ENCODE assay signal across 22 cellular contexts in the genomic region with DNA sequence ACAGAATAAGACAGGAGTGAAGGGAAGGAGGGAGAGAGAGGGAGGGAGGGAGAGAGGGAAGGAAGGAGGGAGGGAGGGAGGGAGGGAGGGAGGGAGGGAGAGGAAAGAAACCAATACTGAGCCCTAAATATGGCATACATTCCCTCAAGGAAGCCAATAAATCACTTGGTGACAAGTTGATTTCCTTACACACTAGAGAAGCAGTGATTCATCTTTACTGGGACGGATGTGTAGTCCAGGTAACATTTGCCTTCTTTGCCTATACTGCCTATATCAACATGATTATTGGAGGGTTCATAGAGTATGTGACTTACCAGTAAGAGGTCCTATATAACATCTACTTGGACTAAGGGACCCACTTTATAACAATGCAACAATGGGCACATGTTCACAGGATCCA.
DNase-seq lines count a peak whose midpoint lies in the region; ATAC-seq, FAIRE-seq and TF ChIP-seq lines count a peak whose summit lies in the region.
"Had no signal": no experiment of that assay in that cellular context is flagged by ENCODE, and none has a peak within 500 bp of the region (broad histone marks: within the 10 kb centered on the region; RNA-seq: fewer than 3 reads in every experiment).

No MANE protein-coding gene starts in this region.

- TF ChIP-seq EP300 in HepG2 (IDR thresholded peaks at IDR 0.05; ENCODE audit: low read depth in 2 of 2, low read length in 2 of 2) (no peak), HepG2 (CRISPR knock-in tag; IDR thresholded peaks at IDR 0.05; ENCODE audit: borderline replicate concordance) (no peak)

- no peak for ATAC-seq in HepG2
- ATAC-seq in right lobe of liver, result no peak
- peak; percentile 35; the same call in 1 of the 3 replicates for ATAC-seq in RWPE2 (ENCODE audit: low read depth)
- ATAC-seq in foreskin keratinocyte, result peak; percentile 58
- no peak for ATAC-seq in lower lobe of right lung
- ATAC-seq: A549; CD8-positive, alpha-beta T cell had no signal

- no peak overlapping the region for H3K9ac ChIP-seq in HepG2 (ENCODE audit: insufficient read depth, low read depth, low read length)
- H3K9ac ChIP-seq: BLaER1 treated with 17β-estradiol and CSF1 and Interleukin-3, amounts not matched to agents 10 nM and 100 nM had no signal

- no peak for TF ChIP-seq POLR2A in HepG2 (IDR thresholded peaks at IDR 0.05; ENCODE audit: insufficient read depth in 1 of 2, low read depth in 2 of 2, low read length in 2 of 2)
- no peak for TF ChIP-seq POLR2A in right lobe of liver (IDR thresholded peaks at IDR 0.05)

- intact Hi-C loops in HepG2 (cut with micrococcal nuclease; ENCODE audit: unreplicated experiment) (no loop called here), right lobe of liver (cut with DNase I) (no loop called here), lower lobe of right lung (cut with DNase I) (no loop called here)

- DNase-seq in HepG2 (ENCODE audit: low spot score) (no peak), right lobe of liver (no peak), RWPE2 (ENCODE audit: low spot score) (no peak), foreskin keratinocyte (peak in 1 of 2 donors; percentile 28), SW480 (ENCODE audit: low spot score) (no peak), SW 1271 (lab: John Stamatoyannopoulos, UW) (no peak), lower lobe of right lung (no peak)
- DNase-seq: AML-193; Caco-2; Calu3; CD4-positive, alpha-beta T cell; CD8-positive, alpha-beta T cell; DMS79 treated with DMSO at 0.1 percent for 48 hours; GF-D8 had no signal

- POLR2A ChIA-PET in HepG2 (lab: Yijun Ruan, JAX), result no interaction called here

- no TSS peak for BruUV-seq in HepG2 (replicated peaks; lab: Mats Ljungman, UMichigan)

- H4K20me1 ChIP-seq in HepG2 (ENCODE audit: insufficient read depth, low read length), result no peaks in the 10 kb centered on the region
- H4K20me1 ChIP-seq: BLaER1 treated with 17β-estradiol and CSF1 and Interleukin-3, amounts not matched to agents 10 nM and 100 nM had no signal

- no peak overlapping the region for H3K4me3 ChIP-seq in HepG2 (replicated peaks in 1 of 3; ENCODE audit: insufficient read depth in 1 of 3, low read depth in 2 of 3, low read length in 3 of 3)
- H3K4me3 ChIP-seq in right lobe of liver, result no peak overlapping the region
- H3K4me3 ChIP-seq in RWPE2 (ENCODE audit: severe bottlenecking), result no peak overlapping the region
- no peak overlapping the region for H3K4me3 ChIP-seq in lower lobe of right lung
- H3K4me3 ChIP-seq: A549; BLaER1 treated with 17β-estradiol and CSF1 and Interleukin-3, amounts not matched to agents 10 nM and 100 nM had no signal

- WGBS in HepG2 (ENCODE audit: low lambda C conversion rate), result 63% methylated on average over 1 of the region's 1 CpG
- WGBS in right lobe of liver (ENCODE audit: insufficient coverage, low coverage, low lambda C conversion rate, missing lambda C conversion rate), result 67% methylated on average over 1 of the region's 1 CpG

- H3K36me3 ChIP-seq in HepG2 (replicated peaks in 1 of 2; ENCODE audit: control insufficient read depth in 1 of 2, insufficient read depth in 2 of 2, low read length in 2 of 2) (no peaks in the 10 kb centered on the region), right lobe of liver (no peaks in the 10 kb centered on the region), RWPE2 (ENCODE audit: low read depth) (no peaks in the 10 kb centered on the region), lower lobe of right lung (no peaks in the 10 kb centered on the region)
- H3K36me3 ChIP-seq: BLaER1 treated with 17β-estradiol and CSF1 and Interleukin-3, amounts not matched to agents 10 nM and 100 nM had no signal

- no peak overlapping the region for H3K4me2 ChIP-seq in HepG2 (ENCODE audit: low read depth, low read length)
- H3K4me2 ChIP-seq: A549; BLaER1 treated with 17β-estradiol and CSF1 and Interleukin-3, amounts not matched to agents 10 nM and 100 nM had no signal

- H3K27me3 ChIP-seq in HepG2 (ENCODE audit: control insufficient read depth in 1 of 2, insufficient read depth in 2 of 2, low read length in 2 of 2) (peaks cover 0 to 12% of the 10 kb centered on the region in 2 experiments; a peak in 2 of 5 replicates), right lobe of liver (no peaks in the 10 kb centered on the region), RWPE2 (ENCODE audit: insufficient read depth, poor library complexity, severe bottlenecking) (peaks cover 11% of the 10 kb centered on the region), foreskin keratinocyte (no peaks in the 10 kb centered on the region), lower lobe of right lung (ENCODE audit: low read depth) (no peaks in the 10 kb centered on the region)
- H3K27me3 ChIP-seq: BLaER1 treated with 17β-estradiol and CSF1 and Interleukin-3, amounts not matched to agents 10 nM and 100 nM had no signal

- no peak overlapping the region for H3K27ac ChIP-seq in HepG2 (ENCODE audit: extremely low read length, insufficient read depth, low read length)
- no peak overlapping the region for H3K27ac ChIP-seq in right lobe of liver
- H3K27ac ChIP-seq in RWPE2 (ENCODE audit: poor library complexity, severe bottlenecking), result no peak overlapping the region
- H3K27ac ChIP-seq in foreskin keratinocyte, result no peak overlapping the region
- H3K27ac ChIP-seq in lower lobe of right lung, result no peak overlapping the region
- H3K27ac ChIP-seq: 22Rv1; A549; BLaER1 treated with 17β-estradiol and CSF1 and Interleukin-3, amounts not matched to agents 10 nM and 100 nM; C4-2B had no signal

- H3K4me1 ChIP-seq in HepG2 (ENCODE audit: insufficient read depth, low read length) (no peaks in the 10 kb centered on the region), right lobe of liver (no peaks in the 10 kb centered on the region), RWPE2 (ENCODE audit: insufficient read depth, poor library complexity, severe bottlenecking) (no peaks in the 10 kb centered on the region), foreskin keratinocyte (no peaks in the 10 kb centered on the region), lower lobe of right lung (no peaks in the 10 kb centered on the region)
- H3K4me1 ChIP-seq: A549, Caco-2 had no signal

- H3K79me2 ChIP-seq in HepG2 (ENCODE audit: insufficient read depth, low read length), result no peaks in the 10 kb centered on the region

- TF ChIP-seq CTCF in HepG2 (CRISPR knock-in tag; IDR thresholded peaks at IDR 0.05) (no peak), right lobe of liver (IDR thresholded peaks at IDR 0.05) (no peak), RWPE2 (IDR thresholded peaks at IDR 0.05; ENCODE audit: poor library complexity, severe bottlenecking) (no peak), foreskin keratinocyte (conservative IDR thresholded peaks at IDR 0.05) (no peak), lower lobe of right lung (IDR thresholded peaks at IDR 0.05) (no peak)

- in situ Hi-C loops in HepG2 (cut with HindIII; ENCODE audit: extremely low pct_ligation_motif_present, low pct_unique_long_range_greater_than_20kb), result no loop called here

- no peak for TF ChIP-seq RAD21 in HepG2 (CRISPR knock-in tag; IDR thresholded peaks at IDR 0.05)

- no peak overlapping the region for H2AFZ ChIP-seq in HepG2 (ENCODE audit: low read length)

- no peak for FAIRE-seq in HepG2 (lab: Jason Lieb, UNC)
- FAIRE-seq: A549, D721Med, G401.6, GM12891, GM19239 had no signal

- CTCF ChIA-PET in HepG2 (lab: Yijun Ruan, JAX; ENCODE audit: low intra/inter-chr PET ratio, low total read pairs), result no interaction called here

- H3K9me3 ChIP-seq in HepG2 (ENCODE audit: low read length), result no peaks in the 10 kb centered on the region
- H3K9me3 ChIP-seq in right lobe of liver, result no peaks in the 10 kb centered on the region
- no peaks in the 10 kb centered on the region for H3K9me3 ChIP-seq in RWPE2 (ENCODE audit: severe bottlenecking)
- H3K9me3 ChIP-seq in lower lobe of right lung, result no peaks in the 10 kb centered on the region
- H3K9me3 ChIP-seq: A549, Caco-2 had no signal

TF ChIP-seq in HepG2, 621 proteins besides CTCF, POLR2A, EP300 and RAD21:
- TF ChIP-seq CCDC6 (CRISPR knock-in tag; IDR thresholded peaks at IDR 0.05) (no peak), HNRNPK (IDR thresholded peaks at IDR 0.05; ENCODE audit: low read depth, low read length, poor library complexity, severe bottlenecking) (peak; percentile 62), AGO1 (IDR thresholded peaks at IDR 0.05; ENCODE audit: low read depth, low read length, poor library complexity, severe bottlenecking) (no peak), AFF4 (CRISPR knock-in tag; IDR thresholded peaks at IDR 0.05) (no peak), ZNF703 (CRISPR knock-in tag; IDR thresholded peaks at IDR 0.05; ENCODE audit: borderline replicate concordance) (no peak), PHF21A (CRISPR knock-in tag; IDR thresholded peaks at IDR 0.05) (no peak), SMAD1 (CRISPR knock-in tag; IDR thresholded peaks at IDR 0.05; ENCODE audit: borderline replicate concordance, low read depth) (no peak)

Comparison
In these comparisons a context has a peak if more than half of its experiments do, and no peak if none do; other contexts are left out.
1. ATAC-seq: peak in RWPE2 (single experiment) and foreskin keratinocyte (single experiment); none in HepG2 (single experiment), right lobe of liver (0 of 4) and lower lobe of right lung (0 of 2).